Comparison of ENCODE assay signal across 1 cellular context in the genomic region with DNA sequence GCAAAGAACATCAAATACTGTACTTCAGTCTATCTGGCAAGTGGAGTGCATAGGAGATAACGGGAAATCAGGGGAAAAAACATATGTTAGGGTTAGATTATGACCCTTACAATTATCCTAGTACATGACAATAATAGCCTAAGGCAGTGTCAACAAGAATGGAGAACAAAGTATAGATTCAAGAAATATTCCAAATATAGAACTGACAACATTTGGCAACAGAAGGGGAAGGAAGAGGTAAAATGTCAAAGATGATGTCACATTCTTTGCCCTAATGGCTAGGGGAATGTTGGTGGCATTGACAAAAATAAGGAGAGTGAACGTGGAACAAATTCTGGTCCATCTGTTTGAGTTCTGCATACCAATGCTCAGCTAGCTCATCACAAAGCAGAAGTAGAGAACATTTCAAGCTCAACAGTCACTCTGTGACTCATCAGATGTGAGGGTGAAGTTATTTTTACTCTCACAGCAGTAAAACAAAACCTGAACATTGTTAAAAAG.
TF ChIP-seq lines count a peak whose summit lies in the region.

No MANE protein-coding gene starts in this region.

TF ChIP-seq in A549, 52 proteins besides CTCF, POLR2A, EP300 and RAD21 (continued from another document):
- TF ChIP-seq, protein P1, sequence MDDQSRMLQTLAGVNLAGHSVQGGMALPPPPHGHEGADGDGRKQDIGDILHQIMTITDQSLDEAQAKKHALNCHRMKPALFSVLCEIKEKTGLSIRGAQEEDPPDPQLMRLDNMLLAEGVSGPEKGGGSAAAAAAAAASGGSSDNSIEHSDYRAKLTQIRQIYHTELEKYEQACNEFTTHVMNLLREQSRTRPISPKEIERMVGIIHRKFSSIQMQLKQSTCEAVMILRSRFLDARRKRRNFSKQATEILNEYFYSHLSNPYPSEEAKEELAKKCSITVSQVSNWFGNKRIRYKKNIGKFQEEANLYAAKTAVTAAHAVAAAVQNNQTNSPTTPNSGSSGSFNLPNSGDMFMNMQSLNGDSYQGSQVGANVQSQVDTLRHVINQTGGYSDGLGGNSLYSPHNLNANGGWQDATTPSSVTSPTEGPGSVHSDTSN (IDR thresholded peaks at IDR 0.05) = no peak
- TF ChIP-seq NR3C1 (IDR thresholded peaks at IDR 0.05) (no peak), FOSL2 (IDR thresholded peaks at IDR 0.05) (peak; percentile 85), FOSL2 (CRISPR knock-in tag; IDR thresholded peaks at IDR 0.05) (peak; percentile 95), RARB (CRISPR knock-in tag; IDR thresholded peaks at IDR 0.05) (peak; percentile 60; the same call in 1 of the 2 replicates), EHMT2 (IDR thresholded peaks at IDR 0.05; ENCODE audit: low read depth) (no peak), GATA3 (IDR thresholded peaks at IDR 0.05; ENCODE audit: borderline replicate concordance) (peak; percentile 71; the same call in 1 of the 2 replicates), SMC3 (IDR thresholded peaks at IDR 0.05) (no peak), MAFK (IDR thresholded peaks at IDR 0.05; ENCODE audit: partially characterized antibody) (peak; percentile 69), ZFP36 (IDR thresholded peaks at IDR 0.05; ENCODE audit: borderline replicate concordance, partially characterized antibody) (no peak), JUNB (IDR thresholded peaks at IDR 0.05) (peak; percentile 83), ZSCAN20 (CRISPR knock-in tag; IDR thresholded peaks at IDR 0.05) (no peak)
- TF ChIP-seq, protein P2, sequence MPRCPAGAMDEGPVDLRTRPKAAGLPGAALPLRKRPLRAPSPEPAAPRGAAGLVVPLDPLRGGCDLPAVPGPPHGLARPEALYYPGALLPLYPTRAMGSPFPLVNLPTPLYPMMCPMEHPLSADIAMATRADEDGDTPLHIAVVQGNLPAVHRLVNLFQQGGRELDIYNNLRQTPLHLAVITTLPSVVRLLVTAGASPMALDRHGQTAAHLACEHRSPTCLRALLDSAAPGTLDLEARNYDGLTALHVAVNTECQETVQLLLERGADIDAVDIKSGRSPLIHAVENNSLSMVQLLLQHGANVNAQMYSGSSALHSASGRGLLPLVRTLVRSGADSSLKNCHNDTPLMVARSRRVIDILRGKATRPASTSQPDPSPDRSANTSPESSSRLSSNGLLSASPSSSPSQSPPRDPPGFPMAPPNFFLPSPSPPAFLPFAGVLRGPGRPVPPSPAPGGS (IDR thresholded peaks at IDR 0.05) = peak; percentile 22; the same call in 1 of the 3 replicates
